4 cellular contexts compared by ENCODE assay signal in genomic region chr1:244309191-244309590, GRCh38.
DNase-seq lines count a peak whose midpoint lies in the region; ATAC-seq, FAIRE-seq and TF ChIP-seq lines count a peak whose summit lies in the region.
"Not testable (repeated sequence)": the region's sequence is repeated elsewhere in the genome, so short reads cannot be mapped to it uniquely, and the experiment has no call there.

No MANE protein-coding gene starts in this region.

- H3K27ac Mint-ChIP-seq in natural killer cell, result peak overlapping the region; percentile 24 to 41
- not testable (repeated sequence) for H3K27ac Mint-ChIP-seq in osteocyte (ENCODE audit: unreplicated experiment)

- not testable (repeated sequence) for H3K36me3 ChIP-seq in K562 (ENCODE audit: control insufficient read depth, insufficient read depth, low read length); lung (ENCODE audit: control insufficient read depth in 2 of 2, insufficient read depth in 2 of 2, low read length in 2 of 2)

- POLR2A ChIA-PET in K562 (lab: Yijun Ruan, JAX), result not testable (repeated sequence)

- intact Hi-C loops in K562 (cut with micrococcal nuclease); natural killer cell (cut with micrococcal nuclease): not testable (repeated sequence)

- CTCF ChIA-PET in K562 (lab: Yijun Ruan, JAX; ENCODE audit: low intra/inter-chr PET ratio), result not testable (repeated sequence)

- TF ChIP-seq RAD21 in K562 (CRISPR knock-in tag; conservative IDR thresholded peaks at IDR 0.05 in 1 of 2, IDR thresholded peaks at IDR 0.05 in 1 of 2), result not testable (repeated sequence)

- not testable (repeated sequence) for H3K4me3 ChIP-seq in K562, lung

- peaks cover 3 to 12% of the 10 kb centered on the region in 2 experiments; a peak in 4 of 5 replicates for H3K4me1 ChIP-seq in K562 (replicated peaks in 1 of 2; ENCODE audit: control insufficient read depth in 2 of 2, insufficient read depth in 2 of 2, low read length in 2 of 2)
- not testable (repeated sequence) for H3K4me1 ChIP-seq in lung (ENCODE audit: control insufficient read depth in 2 of 2, insufficient read depth in 2 of 2, low read length in 2 of 2)

- BruUV-seq in K562 (replicated peaks; lab: Mats Ljungman, UMichigan), result not testable (repeated sequence)

- not testable (repeated sequence) for ATAC-seq in K562; lung (ENCODE audit: insufficient read depth, low FRiP score); natural killer cell

- H3K27ac ChIP-seq in K562 (ENCODE audit: extremely low read depth, low read depth, low read length); lung (ENCODE audit: low read depth in 1 of 2, low read length in 1 of 2): not testable (repeated sequence)

- whole genome bisulfite sequencing in K562 (ENCODE audit: insufficient coverage, low coverage, missing lambda C conversion rate), result 37% methylated on average over 4 of the region's 4 CpGs
- WGBS in lung, 2 donors, result 90 to 94% methylated on average over 4 of the region's 4 CpGs

- H3K9me3 ChIP-seq in K562 (replicated peaks; ENCODE audit: control insufficient read depth, insufficient read depth, low read depth, low read length); lung (ENCODE audit: control insufficient read depth in 2 of 2, insufficient read depth in 1 of 2, low read length in 1 of 2): not testable (repeated sequence)

- not testable (repeated sequence) for H3K9me3 Mint-ChIP-seq in natural killer cell; osteocyte (ENCODE audit: unreplicated experiment)

- H3K4me1 Mint-ChIP-seq in natural killer cell (peaks cover 45 to 51% of the 10 kb centered on the region in 2 donors), osteocyte (ENCODE audit: unreplicated experiment) (peaks cover 13% of the 10 kb centered on the region)

- not testable (repeated sequence) for H3K27me3 ChIP-seq in K562 (ENCODE audit: control insufficient read depth in 2 of 2, insufficient read depth in 2 of 2, low read length in 2 of 2); lung (ENCODE audit: control insufficient read depth, insufficient read depth)

- in situ Hi-C loops in K562 (cut with MboI), result not testable (repeated sequence)

- H3K9ac ChIP-seq in K562 (ENCODE audit: insufficient read depth in 1 of 2, low read depth in 2 of 2, low read length in 2 of 2), result not testable (repeated sequence)

- TF ChIP-seq CTCF in K562 (IDR thresholded peaks at IDR 0.05 in 2 of 3, conservative IDR thresholded peaks at IDR 0.05 in 1 of 3; ENCODE audit: insufficient read depth in 2 of 3, low read depth in 1 of 3, low read length in 3 of 3); lung (IDR thresholded peaks at IDR 0.05; ENCODE audit: control extremely low read depth, extremely low read depth); natural killer cell (IDR thresholded peaks at IDR 0.05); osteocyte (IDR thresholded peaks at IDR 0.05): not testable (repeated sequence)

- DNase-seq in K562 (ENCODE audit: extremely low read depth in 1 of 4, low spot score in 3 of 4); natural killer cell: not testable (repeated sequence)
- DNase-seq in lung (ENCODE audit: low spot score), result peak; percentile 2
- DNase-seq in osteocyte (ENCODE audit: extremely low spot score, unreplicated experiment), result peak; percentile 10

- not testable (repeated sequence) for H3K36me3 Mint-ChIP-seq in natural killer cell; osteocyte (ENCODE audit: unreplicated experiment)

- not testable (repeated sequence) for H3K4me2 ChIP-seq in K562 (ENCODE audit: insufficient read depth, low read length)

- not testable (repeated sequence) for TF ChIP-seq POLR2A in K562 (conservative IDR thresholded peaks at IDR 0.05)

- not testable (repeated sequence) for H2AFZ ChIP-seq in K562 (ENCODE audit: low read depth, low read length)

- not testable (repeated sequence) for H3K27me3 Mint-ChIP-seq in natural killer cell (ENCODE audit: low read depth in 2 of 2); osteocyte (ENCODE audit: unreplicated experiment)

- H3K9me1 ChIP-seq in K562 (ENCODE audit: control insufficient read depth, insufficient read depth, low read length), result not testable (repeated sequence)

- not testable (repeated sequence) for TF ChIP-seq EP300 in K562 (IDR thresholded peaks at IDR 0.05; ENCODE audit: low read length)

- H3K4me3 Mint-ChIP-seq in natural killer cell; osteocyte (ENCODE audit: unreplicated experiment): not testable (repeated sequence)

- not testable (repeated sequence) for H4K20me1 ChIP-seq in K562 (replicated peaks; ENCODE audit: control insufficient read depth, insufficient read depth, low read length)

- H3K79me2 ChIP-seq in K562 (ENCODE audit: control insufficient read depth, insufficient read depth, low read length), result not testable (repeated sequence)

- not testable (repeated sequence) for FAIRE-seq in K562 (lab: Jason Lieb, UNC)

TF ChIP-seq in K562, 482 proteins besides CTCF, POLR2A, EP300 and RAD21 (continues in another document):
- TF ChIP-seq, protein P1, sequence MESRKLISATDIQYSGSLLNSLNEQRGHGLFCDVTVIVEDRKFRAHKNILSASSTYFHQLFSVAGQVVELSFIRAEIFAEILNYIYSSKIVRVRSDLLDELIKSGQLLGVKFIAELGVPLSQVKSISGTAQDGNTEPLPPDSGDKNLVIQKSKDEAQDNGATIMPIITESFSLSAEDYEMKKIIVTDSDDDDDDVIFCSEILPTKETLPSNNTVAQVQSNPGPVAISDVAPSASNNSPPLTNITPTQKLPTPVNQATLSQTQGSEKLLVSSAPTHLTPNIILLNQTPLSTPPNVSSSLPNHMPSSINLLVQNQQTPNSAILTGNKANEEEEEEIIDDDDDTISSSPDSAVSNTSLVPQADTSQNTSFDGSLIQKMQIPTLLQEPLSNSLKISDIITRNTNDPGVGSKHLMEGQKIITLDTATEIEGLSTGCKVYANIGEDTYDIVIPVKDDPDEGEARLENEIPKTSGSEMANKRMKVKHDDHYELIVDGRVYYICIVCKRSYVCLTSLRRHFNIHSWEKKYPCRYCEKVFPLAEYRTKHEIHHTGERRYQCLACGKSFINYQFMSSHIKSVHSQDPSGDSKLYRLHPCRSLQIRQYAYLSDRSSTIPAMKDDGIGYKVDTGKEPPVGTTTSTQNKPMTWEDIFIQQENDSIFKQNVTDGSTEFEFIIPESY (CRISPR knock-in tag; IDR thresholded peaks at IDR 0.05), result peak; percentile 52; the same call in 1 of the 2 replicates
- TF ChIP-seq CHAMP1 (IDR thresholded peaks at IDR 0.05), result peak; percentile 92
- TF ChIP-seq EHMT2 (IDR thresholded peaks at IDR 0.05), result peak; percentile 45; the same call in 1 of the 2 replicates
- TF ChIP-seq, protein P2, sequence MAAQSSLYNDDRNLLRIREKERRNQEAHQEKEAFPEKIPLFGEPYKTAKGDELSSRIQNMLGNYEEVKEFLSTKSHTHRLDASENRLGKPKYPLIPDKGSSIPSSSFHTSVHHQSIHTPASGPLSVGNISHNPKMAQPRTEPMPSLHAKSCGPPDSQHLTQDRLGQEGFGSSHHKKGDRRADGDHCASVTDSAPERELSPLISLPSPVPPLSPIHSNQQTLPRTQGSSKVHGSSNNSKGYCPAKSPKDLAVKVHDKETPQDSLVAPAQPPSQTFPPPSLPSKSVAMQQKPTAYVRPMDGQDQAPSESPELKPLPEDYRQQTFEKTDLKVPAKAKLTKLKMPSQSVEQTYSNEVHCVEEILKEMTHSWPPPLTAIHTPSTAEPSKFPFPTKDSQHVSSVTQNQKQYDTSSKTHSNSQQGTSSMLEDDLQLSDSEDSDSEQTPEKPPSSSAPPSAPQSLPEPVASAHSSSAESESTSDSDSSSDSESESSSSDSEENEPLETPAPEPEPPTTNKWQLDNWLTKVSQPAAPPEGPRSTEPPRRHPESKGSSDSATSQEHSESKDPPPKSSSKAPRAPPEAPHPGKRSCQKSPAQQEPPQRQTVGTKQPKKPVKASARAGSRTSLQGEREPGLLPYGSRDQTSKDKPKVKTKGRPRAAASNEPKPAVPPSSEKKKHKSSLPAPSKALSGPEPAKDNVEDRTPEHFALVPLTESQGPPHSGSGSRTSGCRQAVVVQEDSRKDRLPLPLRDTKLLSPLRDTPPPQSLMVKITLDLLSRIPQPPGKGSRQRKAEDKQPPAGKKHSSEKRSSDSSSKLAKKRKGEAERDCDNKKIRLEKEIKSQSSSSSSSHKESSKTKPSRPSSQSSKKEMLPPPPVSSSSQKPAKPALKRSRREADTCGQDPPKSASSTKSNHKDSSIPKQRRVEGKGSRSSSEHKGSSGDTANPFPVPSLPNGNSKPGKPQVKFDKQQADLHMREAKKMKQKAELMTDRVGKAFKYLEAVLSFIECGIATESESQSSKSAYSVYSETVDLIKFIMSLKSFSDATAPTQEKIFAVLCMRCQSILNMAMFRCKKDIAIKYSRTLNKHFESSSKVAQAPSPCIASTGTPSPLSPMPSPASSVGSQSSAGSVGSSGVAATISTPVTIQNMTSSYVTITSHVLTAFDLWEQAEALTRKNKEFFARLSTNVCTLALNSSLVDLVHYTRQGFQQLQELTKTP (IDR thresholded peaks at IDR 0.05; ENCODE audit: low read depth in 1 of 2, partially characterized antibody in 2 of 2), result peak in 1 of 2 experiments; percentile 37
